In genomic region chr4:78938868-78939666, GRCh38 we compare ENCODE assay signal across 1 cellular context.
TF ChIP-seq lines count a peak whose summit lies in the region.

PAQR3 (minus strand) TSS chr4:78939438; CDS start chr4:78939224, 214 bp downstream.

TF ChIP-seq in K562, 482 proteins besides CTCF, POLR2A, EP300 and RAD21 (continued from another document and continues in another):
- TF ChIP-seq THAP12 (CRISPR knock-in tag; IDR thresholded peaks at IDR 0.05) (peak; percentile 80; the same call in 1 of the 2 replicates), GTF3C2 (IDR thresholded peaks at IDR 0.05; ENCODE audit: borderline replicate concordance, extremely low read depth, insufficient read length) (no peak), RNF219 (CRISPR knock-in tag; IDR thresholded peaks at IDR 0.05) (no peak), ATF7 (IDR thresholded peaks at IDR 0.05) (peak; percentile 92), ATF1 (CRISPR knock-in tag; IDR thresholded peaks at IDR 0.05) (peak; percentile 71; the same call in 1 of the 2 replicates), ATF1 (tag; IDR thresholded peaks at IDR 0.05) (peak; percentile 90), ZNF444 (CRISPR knock-in tag; IDR thresholded peaks at IDR 0.05) (no peak), NONO (IDR thresholded peaks at IDR 0.05; ENCODE audit: low read depth in 2 of 2, low read length in 1 of 2) (peak; percentile 73 to 87), TEAD1 (CRISPR knock-in tag; IDR thresholded peaks at IDR 0.05) (no peak), SMARCE1 (IDR thresholded peaks at IDR 0.05) (peak; percentile 39; the same call in 1 of the 2 replicates), GABPB1 (CRISPR knock-in tag; IDR thresholded peaks at IDR 0.05) (no peak), POLR2AphosphoS5 (IDR thresholded peaks at IDR 0.05; ENCODE audit: control insufficient read depth, insufficient read depth, low read depth, low read length) (peak; percentile 65), ATF2 (CRISPR knock-in tag; IDR thresholded peaks at IDR 0.05) (0 out of 2 replicates have a peak, but pooled peaks have one; percentile 60), FOSL1 (tag; conservative IDR thresholded peaks at IDR 0.05) (no peak), NFATC3 (IDR thresholded peaks at IDR 0.05) (no peak), LARP7 (IDR thresholded peaks at IDR 0.05) (no peak), PRPF4 (IDR thresholded peaks at IDR 0.05; ENCODE audit: insufficient read depth, low read depth, low read length, poor library complexity, severe bottlenecking) (no peak), PHF21A (IDR thresholded peaks at IDR 0.05; ENCODE audit: borderline replicate concordance, low read depth) (no peak), CREB3L1 (IDR thresholded peaks at IDR 0.05; ENCODE audit: borderline replicate concordance, low read depth) (peak; percentile 62; the same call in 1 of the 2 replicates), ZBTB33 (CRISPR knock-in tag; IDR thresholded peaks at IDR 0.05) (no peak), ZNF146 (CRISPR knock-in tag; IDR thresholded peaks at IDR 0.05; ENCODE audit: unreplicated experiment) (no peak), MXD1 (CRISPR knock-in tag; IDR thresholded peaks at IDR 0.05; ENCODE audit: borderline replicate concordance, poor library complexity, severe bottlenecking) (no peak), ZBTB9 (CRISPR knock-in tag; IDR thresholded peaks at IDR 0.05) (peak; percentile 77; the same call in 1 of the 2 replicates), MBD2 (IDR thresholded peaks at IDR 0.05; ENCODE audit: borderline replicate concordance, low read depth) (peak; percentile 31; the same call in 1 of the 2 replicates), ZEB2 (IDR thresholded peaks at IDR 0.05) (peak; percentile 79), CHD4 (IDR thresholded peaks at IDR 0.05; ENCODE audit: insufficient read depth, insufficient replicate concordance, low read depth, low read length, poor library complexity, severe bottlenecking) (no peak), ZNF639 (CRISPR knock-in tag; conservative IDR thresholded peaks at IDR 0.05 in 1 of 2, IDR thresholded peaks at IDR 0.05 in 1 of 2) (no peak), ZNF644 (tag; IDR thresholded peaks at IDR 0.05; ENCODE audit: low read depth) (no peak), FUS (optimal IDR thresholded peaks at IDR 0.05; ENCODE audit: low read depth, low read length) (no peak), IRF9 (tag; IDR thresholded peaks at IDR 0.05) (no peak), ZNF592 (IDR thresholded peaks at IDR 0.05) (peak; percentile 66; the same call in 1 of the 2 replicates)
